Comparison of ENCODE assay signal across 8 cellular contexts in the genomic region with DNA sequence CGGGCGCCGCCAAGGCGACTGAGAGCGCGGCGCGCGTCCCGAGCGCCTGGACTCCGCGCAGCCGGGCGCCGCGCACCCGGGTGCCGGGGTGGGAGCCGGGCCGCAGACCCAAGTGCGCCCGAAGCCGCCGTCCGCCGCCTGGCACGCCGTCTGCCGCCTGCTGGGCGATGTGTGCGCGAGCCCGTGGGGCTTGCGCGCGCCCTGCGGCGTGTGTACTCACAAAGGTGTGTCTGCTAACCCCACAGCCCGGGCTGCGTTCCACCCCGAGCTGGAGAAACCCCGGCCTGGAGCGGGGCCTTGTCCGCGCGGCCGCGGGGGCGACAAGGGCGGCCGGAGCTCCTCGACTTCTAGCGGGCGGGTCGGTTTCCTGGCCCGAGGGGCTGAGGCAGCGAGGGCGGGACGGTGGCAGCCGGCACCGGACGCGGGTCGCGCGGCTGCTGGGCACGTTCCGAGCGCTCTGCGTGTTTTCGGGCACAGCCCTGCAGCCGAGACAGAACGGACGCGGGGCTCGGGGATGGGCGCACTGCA. TPM values are rescaled to one million over a fixed set of nuclear protein-coding genes. Genes with fewer than 3 reads are reported as not detected.
A peak's percentile ranks its signal among the peaks of the same experiment; 100 is the strongest.
DNase-seq lines count a peak whose midpoint lies in the region; ATAC-seq and TF ChIP-seq lines count a peak whose summit lies in the region.

No MANE protein-coding gene starts in this region.

- peak; percentile 48 for TF ChIP-seq CTCF in BJ (IDR thresholded peaks at IDR 0.05; ENCODE audit: insufficient read depth, low read depth, low read length)
- TF ChIP-seq CTCF in esophagus squamous epithelium (IDR thresholded peaks at IDR 0.05): peak in 5 of 6 experiments; percentile 19 to 84 (median 63)

- DNase-seq in BJ (ENCODE audit: low read depth) (no peak), NT2/D1 (ENCODE audit: low read depth, low spot score) (no peak), esophagus squamous epithelium (lab: John Stamatoyannopoulos, UW) (peak; percentile 29), stromal cell of bone marrow (ENCODE audit: low read depth) (peak; percentile 57)
- DNase-seq in activated T-helper 1 cell treated with anti-CD3 and anti-CD28 coated beads, Interleukin-12 subunit alpha, Interleukin-12 subunit beta, Interleukin-2, Interleukin-4 antibody, amounts not matched to agents 30 ng/mL and 10 ng/mL and 1 ng/mL, durations not matched to agents 14 hours and 24 hours and 36 hours (ENCODE audit: low spot score): peak; percentile 60

- peak in 2 of 4 donors; percentile 38 to 56 for TF ChIP-seq POLR2A in esophagus squamous epithelium (IDR thresholded peaks at IDR 0.05)

- H3K27me3 ChIP-seq in BJ (ENCODE audit: control insufficient read depth, insufficient read depth, low read length) (no peaks in the 10 kb centered on the region), NT2/D1 (ENCODE audit: insufficient read depth, insufficient read length) (peaks cover 51% of the 10 kb centered on the region), esophagus squamous epithelium (no peaks in the 10 kb centered on the region), muscle layer of duodenum (ENCODE audit: low read depth, low read length) (no peaks in the 10 kb centered on the region)

- no peaks in the 10 kb centered on the region for H3K9me3 ChIP-seq in NT2/D1 (ENCODE audit: insufficient read depth, low read length)
- H3K9me3 ChIP-seq in esophagus squamous epithelium: no peaks in the 10 kb centered on the region
- H3K9me3 ChIP-seq in muscle layer of duodenum (ENCODE audit: control insufficient read depth in 1 of 2, low read length in 2 of 2): no peaks in the 10 kb centered on the region

- H3K27me3 Mint-ChIP-seq in activated T-helper 1 cell treated with anti-CD3 and anti-CD28 coated beads, Interleukin-12 subunit alpha, Interleukin-12 subunit beta, Interleukin-2, Interleukin-4 antibody, amounts not matched to agents 30 ng/mL and 10 ng/mL and 1 ng/mL, durations not matched to agents 14 hours and 24 hours and 36 hours (ENCODE audit: insufficient read depth): peaks cover 40% of the 10 kb centered on the region

- H3K9ac ChIP-seq in NT2/D1 (ENCODE audit: insufficient read length, low read depth): peak overlapping the region; percentile 81

- POLR2A ChIA-PET in BJ (lab: Charles Lee): interaction anchor here (0.6 to 0.8 kb wide), 3 partner anchors 30 to 328 kb away, joined by 3 to 7 read pairs (median 3); no protein-coding TSS in a partner anchor

- H3K27ac ChIP-seq in esophagus squamous epithelium (peak overlapping the region; percentile 94 to 99 (median 97)), muscle layer of duodenum (ENCODE audit: low read length) (peak overlapping the region; percentile 72)

- peaks cover 11% of the 10 kb centered on the region for H3K36me3 Mint-ChIP-seq in activated T-helper 1 cell treated with anti-CD3 and anti-CD28 coated beads, Interleukin-12 subunit alpha, Interleukin-12 subunit beta, Interleukin-2, Interleukin-4 antibody, amounts not matched to agents 30 ng/mL and 10 ng/mL and 1 ng/mL, durations not matched to agents 14 hours and 24 hours and 36 hours (ENCODE audit: low read depth)

- ATAC-seq in GM19025 (IDR thresholded peaks at IDR 0.05; ENCODE audit: low read depth, unreplicated experiment): peak; percentile 30
- peak; percentile 33 for ATAC-seq in HG03196 (IDR thresholded peaks at IDR 0.05; ENCODE audit: unreplicated experiment)

- intact Hi-C loops in activated T-helper 1 cell treated with anti-CD3 and anti-CD28 coated beads, Interleukin-12 subunit alpha, Interleukin-12 subunit beta, Interleukin-2, Interleukin-4 antibody, amounts not matched to agents 30 ng/mL and 10 ng/mL and 1 ng/mL, durations not matched to agents 14 hours and 24 hours and 36 hours (cut with micrococcal nuclease): loop anchor here (1.0 to 5.0 kb wide), 6 partner anchors 46 to 976 kb away; partner anchors contain the start of gene KIF2A
- intact Hi-C loops in esophagus squamous epithelium (cut with DNase I): loop anchor here (5.0 to 10.0 kb wide), 2 partner anchors 84 to 169 kb away; partner anchors contain the start of gene SMIM15

- CTCF ChIA-PET in BJ (lab: Yijun Ruan, JAX): interaction anchor here (0.5 to 2.3 kb wide), 12 partner anchors 10 to 276 kb away, joined by 3 to 6 read pairs (median 3); no protein-coding TSS in a partner anchor

- H3K4me3 Mint-ChIP-seq in activated T-helper 1 cell treated with anti-CD3 and anti-CD28 coated beads, Interleukin-12 subunit alpha, Interleukin-12 subunit beta, Interleukin-2, Interleukin-4 antibody, amounts not matched to agents 30 ng/mL and 10 ng/mL and 1 ng/mL, durations not matched to agents 14 hours and 24 hours and 36 hours: peak overlapping the region; percentile 96

- H3K4me3 ChIP-seq in BJ (ENCODE audit: low read depth, low read length): peak overlapping the region; percentile 79
- H3K4me3 ChIP-seq in NT2/D1 (ENCODE audit: insufficient read length, low read depth): peak overlapping the region; percentile 74
- H3K4me3 ChIP-seq in esophagus squamous epithelium: peak overlapping the region; percentile 94 to 99 (median 98)
- peak overlapping the region; percentile 86 to 94 for H3K4me3 ChIP-seq in muscle layer of duodenum (ENCODE audit: low read depth in 1 of 2, low read length in 2 of 2)

- no peaks in the 10 kb centered on the region for H3K36me3 ChIP-seq in BJ (ENCODE audit: control insufficient read depth, insufficient read depth, low read length)
- H3K36me3 ChIP-seq in NT2/D1 (ENCODE audit: insufficient read depth, insufficient read length, low read length): no peaks in the 10 kb centered on the region
- H3K36me3 ChIP-seq in esophagus squamous epithelium: no peaks in the 10 kb centered on the region
- H3K36me3 ChIP-seq in muscle layer of duodenum (ENCODE audit: control insufficient read depth in 1 of 2, insufficient read depth in 2 of 2, low read length in 2 of 2): no peaks in the 10 kb centered on the region

- no peaks in the 10 kb centered on the region for H3K9me3 Mint-ChIP-seq in activated T-helper 1 cell treated with anti-CD3 and anti-CD28 coated beads, Interleukin-12 subunit alpha, Interleukin-12 subunit beta, Interleukin-2, Interleukin-4 antibody, amounts not matched to agents 30 ng/mL and 10 ng/mL and 1 ng/mL, durations not matched to agents 14 hours and 24 hours and 36 hours

- H3K4me1 Mint-ChIP-seq in activated T-helper 1 cell treated with anti-CD3 and anti-CD28 coated beads, Interleukin-12 subunit alpha, Interleukin-12 subunit beta, Interleukin-2, Interleukin-4 antibody, amounts not matched to agents 30 ng/mL and 10 ng/mL and 1 ng/mL, durations not matched to agents 14 hours and 24 hours and 36 hours (ENCODE audit: low read depth): peaks cover 52% of the 10 kb centered on the region

- WGBS in esophagus squamous epithelium, 2 donors: no CpG with 5 or more reads among the region's 78 CpGs

- H3K4me1 ChIP-seq in NT2/D1 (ENCODE audit: insufficient read depth, insufficient read length) (peaks cover 8% of the 10 kb centered on the region), esophagus squamous epithelium (peaks cover 19 to 47% (median 32%) of the 10 kb centered on the region in 3 donors), muscle layer of duodenum (ENCODE audit: control insufficient read depth in 1 of 2, insufficient read depth in 2 of 2, low read length in 2 of 2) (peaks cover 18 to 29% of the 10 kb centered on the region in 2 donors)

- no peak overlapping the region for H3K27ac Mint-ChIP-seq in activated T-helper 1 cell treated with anti-CD3 and anti-CD28 coated beads, Interleukin-12 subunit alpha, Interleukin-12 subunit beta, Interleukin-2, Interleukin-4 antibody, amounts not matched to agents 30 ng/mL and 10 ng/mL and 1 ng/mL, durations not matched to agents 14 hours and 24 hours and 36 hours

RNA-seq across cellular contexts. Expression of gene ZSWIM6, which starts 1.1 kb away (rescaled TPM):
- 11.1 and 11.8 TPM in 2 replicates for polyA plus RNA-seq in BJ (2011; rRNA removed)
- 22.9 and 28.0 TPM in 2 replicates for polyA minus RNA-seq in BJ (2011; rRNA and poly(A)+ RNA removed)
- total RNA-seq in activated T-helper 1 cell treated with anti-CD3 and anti-CD28 coated beads, Interleukin-12 subunit alpha, Interleukin-12 subunit beta, Interleukin-2, Interleukin-4 antibody, amounts not matched to agents 30 ng/mL and 10 ng/mL and 1 ng/mL, durations not matched to agents 14 hours and 24 hours and 36 hours: 9.6 TPM in 2 replicates
- total RNA-seq in esophagus squamous epithelium: 10 to 100 TPM in 2 of 4 donors, 1 to 10 TPM in 2; 6.4 to 12.4 (median 8.8) TPM

Comparison
In these comparisons a context has a peak if more than half of its experiments do, and no peak if none do; other contexts are left out.
1. DNase-seq: peak in activated T-helper 1 cell treated with anti-CD3 and anti-CD28 coated beads, Interleukin-12 subunit alpha, Interleukin-12 subunit beta, Interleukin-2, Interleukin-4 antibody, amounts not matched to agents 30 ng/mL and 10 ng/mL and 1 ng/mL, durations not matched to agents 14 hours and 24 hours and 36 hours (single experiment), esophagus squamous epithelium (single experiment) and stromal cell of bone marrow (single experiment); none in BJ (single experiment) and NT2/D1 (single experiment).
2. Peak in every context shown above with its lines, with median percentiles within 50 percentile points of each other: H3K4me3 ChIP-seq.